ENCODE assay signal across 8 cellular contexts in genomic region chr12:81450920-81451739, GRCh38.
DNase-seq lines count a peak whose midpoint lies in the region; ATAC-seq, FAIRE-seq and TF ChIP-seq lines count a peak whose summit lies in the region.

No MANE protein-coding gene starts in this region.

- CTCF ChIA-PET in AG04450 (lab: Charles Lee) (interaction anchor here (0.6 to 2.0 kb wide), 20 partner anchors 9 to 187 kb away, joined by 3 to 20 read pairs (median 3); no protein-coding TSS in a partner anchor), PC-3 (lab: Charles Lee) (no interaction called here)

- no peaks in the 10 kb centered on the region for H3K9me3 ChIP-seq in AG04450 (ENCODE audit: control insufficient read depth, insufficient read depth, low read length)
- no peaks in the 10 kb centered on the region for H3K9me3 ChIP-seq in PC-3 (ENCODE audit: low read length)

- no TSS peak for BruUV-seq in PC-3 (replicated peaks; lab: Mats Ljungman, UMichigan)

- no peaks in the 10 kb centered on the region for H3F3A ChIP-seq in PC-3 (ENCODE audit: low read length, unreplicated experiment)

- H3K9me2 ChIP-seq in PC-3 (replicated peaks; ENCODE audit: low read length): no peaks in the 10 kb centered on the region

- no peaks in the 10 kb centered on the region for H3K36me3 Mint-ChIP-seq in nephron progenitor cell (ENCODE audit: low read depth)
- H3K36me3 Mint-ChIP-seq in effector memory CD8-positive, alpha-beta T cell (ENCODE audit: insufficient read depth): no peaks in the 10 kb centered on the region

- H4K20me1 ChIP-seq in PC-3 (ENCODE audit: low read length): no peaks in the 10 kb centered on the region

- intact Hi-C loops in PC-3 (cut with micrococcal nuclease): loop anchor here (1.0 kb wide), 1 partner anchor 176 kb away; no protein-coding TSS in a partner anchor

- H3K4me1 Mint-ChIP-seq in nephron progenitor cell: no peaks in the 10 kb centered on the region
- H3K4me1 Mint-ChIP-seq in effector memory CD8-positive, alpha-beta T cell (ENCODE audit: low read depth in 2 of 2): no peaks in the 10 kb centered on the region

- no peak overlapping the region for H3K27ac ChIP-seq in AG04450 (ENCODE audit: low read depth, low read length)
- H3K27ac ChIP-seq in PC-3 (ENCODE audit: low read length): no peak overlapping the region

- H3K4me3 ChIP-seq in AG04450 (ENCODE audit: low read depth, low read length) (no peak overlapping the region), PC-3 (ENCODE audit: low read length) (no peak overlapping the region), epithelial cell of proximal tubule (ENCODE audit: low read depth, low read length) (no peak overlapping the region)

- ATAC-seq in GM18502 (IDR thresholded peaks at IDR 0.05; ENCODE audit: poor library complexity, unreplicated experiment) (peak; percentile 72), PC-3 (peak; percentile 73)
- ATAC-seq in effector memory CD8-positive, alpha-beta T cell (replicated peaks): no peak

- no peak overlapping the region for H2AFZ ChIP-seq in PC-3 (ENCODE audit: low read length)

- TF ChIP-seq CTCF in AG04450 (IDR thresholded peaks at IDR 0.05; ENCODE audit: low read depth, low read length) (peak; percentile 69), PC-3 (conservative IDR thresholded peaks at IDR 0.05; ENCODE audit: low read depth, low read length) (peak; percentile 73), epithelial cell of proximal tubule (conservative IDR thresholded peaks at IDR 0.05; ENCODE audit: low read depth, low read length) (peak; percentile 80), nephron progenitor cell (IDR thresholded peaks at IDR 0.05) (peak; percentile 64)

- H3K4me2 ChIP-seq in PC-3 (ENCODE audit: low read length): no peak overlapping the region

- no peaks in the 10 kb centered on the region for H3K27me3 Mint-ChIP-seq in nephron progenitor cell (ENCODE audit: low read depth, poor library complexity)
- no peaks in the 10 kb centered on the region for H3K27me3 Mint-ChIP-seq in effector memory CD8-positive, alpha-beta T cell

- DNase-seq in AG04450 (ENCODE audit: low read depth, low spot score): peak; percentile 21
- peak; percentile 13 for DNase-seq in HTR-8/SVneo (ENCODE audit: insufficient read length, low spot score)
- DNase-seq in PC-3: peak; percentile 72
- DNase-seq in epithelial cell of proximal tubule (ENCODE audit: low read depth): peak; percentile 32
- peak; percentile 56 for DNase-seq in nephron progenitor cell
- DNase-seq in effector memory CD8-positive, alpha-beta T cell: no peak
- no peak for DNase-seq in GM19238 (ENCODE audit: insufficient read length, low spot score)

- no peaks in the 10 kb centered on the region for H3K79me2 ChIP-seq in PC-3 (ENCODE audit: low read length)

- no peaks in the 10 kb centered on the region for H3K9me3 Mint-ChIP-seq in nephron progenitor cell
- H3K9me3 Mint-ChIP-seq in effector memory CD8-positive, alpha-beta T cell: peaks cover 8 to 10% of the 10 kb centered on the region in 2 donors

- no peak overlapping the region for H3K27ac Mint-ChIP-seq in nephron progenitor cell
- no peak overlapping the region for H3K27ac Mint-ChIP-seq in effector memory CD8-positive, alpha-beta T cell

- no peak overlapping the region for H3K9ac ChIP-seq in PC-3 (ENCODE audit: low read length)

- FAIRE-seq in HTR-8/SVneo (lab: Jason Lieb, UNC): no peak

- no peaks in the 10 kb centered on the region for H3K27me3 ChIP-seq in AG04450 (ENCODE audit: control insufficient read depth, insufficient read depth, low read length)
- no peaks in the 10 kb centered on the region for H3K27me3 ChIP-seq in PC-3 (ENCODE audit: low read length)

- no peaks in the 10 kb centered on the region for H3K4me1 ChIP-seq in PC-3 (ENCODE audit: insufficient read depth, low read length)

- POLR2A ChIA-PET in AG04450 (lab: Yijun Ruan, JAX) (no interaction called here), PC-3 (lab: Charles Lee; ENCODE audit: unreplicated experiment) (no interaction called here)

- H3K4me3 Mint-ChIP-seq in nephron progenitor cell: no peak overlapping the region
- no peak overlapping the region for H3K4me3 Mint-ChIP-seq in effector memory CD8-positive, alpha-beta T cell

- H3K36me3 ChIP-seq in PC-3 (ENCODE audit: low read depth, low read length): no peaks in the 10 kb centered on the region

Comparison
In these comparisons a context has a peak if more than half of its experiments do, and no peak if none do; other contexts are left out.
1. DNase-seq: peak in AG04450 (single experiment), HTR-8/SVneo (single experiment), PC-3 (single experiment), epithelial cell of proximal tubule (single experiment) and nephron progenitor cell (single experiment); none in effector memory CD8-positive, alpha-beta T cell (0 of 3) and GM19238 (single experiment).
2. Peak in every context shown above with its lines, with median percentiles within 50 percentile points of each other: CTCF ChIP-seq.